ENCODE assay signal across 8 cellular contexts in the genomic region with DNA sequence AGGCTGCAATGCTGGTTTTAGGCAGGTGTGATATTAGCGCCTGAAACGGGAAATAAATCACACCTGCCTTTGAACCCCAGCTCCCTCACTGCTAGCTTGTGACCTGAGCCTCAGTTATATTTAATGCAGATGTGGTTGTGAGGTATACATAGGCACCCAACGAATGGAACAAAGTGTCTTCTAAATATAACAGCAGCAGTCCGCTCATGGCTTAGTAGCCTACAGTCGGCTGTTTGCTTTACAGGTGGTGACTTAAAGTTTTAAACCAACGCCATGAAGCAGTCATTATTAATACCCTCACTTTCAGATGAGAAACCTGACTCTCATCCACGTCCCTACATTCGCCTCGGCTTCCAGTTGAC. TPM values are rescaled to one million over a fixed set of nuclear protein-coding genes. Genes with fewer than 3 reads are reported as not detected.
DNase-seq lines count a peak whose midpoint lies in the region; ATAC-seq and TF ChIP-seq lines count a peak whose summit lies in the region.

No MANE protein-coding gene starts in this region.

- H3K4me3 ChIP-seq in HEK293 (ENCODE audit: low read depth, low read length) = peak overlapping the region; percentile 84
- H3K4me3 ChIP-seq in mononuclear cell (ENCODE audit: low read length) = peak overlapping the region; percentile 93

- no peaks in the 10 kb centered on the region for H3K9me3 ChIP-seq in HEK293 (ENCODE audit: control insufficient read depth, insufficient read depth, low read depth, low read length)
- no peaks in the 10 kb centered on the region for H3K9me3 ChIP-seq in mononuclear cell (ENCODE audit: low read depth, low read length)

- peak overlapping the region; percentile 53; the same call in 1 of the 2 replicates for H3K27ac ChIP-seq in HEK293 (ENCODE audit: extremely low read depth, low read depth, low read length)

- H3K36me3 ChIP-seq in HEK293 (ENCODE audit: control insufficient read depth in 2 of 2, insufficient read depth in 1 of 2, low read length in 2 of 2) = peaks cover 0 to 17% of the 10 kb centered on the region in 2 experiments; a peak in 1 of 3 replicates

- CTCF ChIA-PET in HEK293 (lab: Yijun Ruan, JAX) = interaction anchor here (5.7 kb wide), 1 partner anchor 18 kb away, joined by 67 read pairs; no protein-coding TSS in a partner anchor

- peaks cover 4% of the 10 kb centered on the region for H3K27me3 ChIP-seq in mononuclear cell (ENCODE audit: insufficient read depth, low read length)

- DNase-seq in NCI-H69 (lab: John Stamatoyannopoulos, UW) = peak; percentile 51
- DNase-seq in dermis blood vessel endothelial cell = peak; percentile 34
- DNase-seq in kidney glomerular epithelial cell (lab: John Stamatoyannopoulos, UW) = no peak
- no peak for DNase-seq in stimulated activated naive CD4-positive, alpha-beta T cell treated with Interleukin-2 at 50 U/mL for 16 hours (lab: John Stamatoyannopoulos, UW)
- DNase-seq in SIG-M5 treated with dmso at 0.1 percent for 504 hours (lab: John Stamatoyannopoulos, UW; ENCODE audit: unreplicated experiment) = no peak

- no peak for TF ChIP-seq CTCF in HEK293 (tag by site-specific recombination; IDR thresholded peaks at IDR 0.05)

- POLR2A ChIA-PET in HEK293 (lab: Yijun Ruan, JAX) = interaction anchor here (1.1 to 2.0 kb wide), 4 partner anchors 8 to 384 kb away, joined by 3 to 15 read pairs (median 4); partner anchors contain the start of gene CTSV

- H3K4me1 ChIP-seq in HEK293 (ENCODE audit: control insufficient read depth, insufficient read depth, low read length) (no peaks in the 10 kb centered on the region), mononuclear cell (ENCODE audit: insufficient read depth, low read length) (peaks cover 28% of the 10 kb centered on the region)

- peak; percentile 41 for ATAC-seq in GM18511 (IDR thresholded peaks at IDR 0.05; ENCODE audit: unreplicated experiment)

TF ChIP-seq in HEK293, 187 proteins besides CTCF, POLR2A, EP300 and RAD21:
- TF ChIP-seq, protein P1, sequence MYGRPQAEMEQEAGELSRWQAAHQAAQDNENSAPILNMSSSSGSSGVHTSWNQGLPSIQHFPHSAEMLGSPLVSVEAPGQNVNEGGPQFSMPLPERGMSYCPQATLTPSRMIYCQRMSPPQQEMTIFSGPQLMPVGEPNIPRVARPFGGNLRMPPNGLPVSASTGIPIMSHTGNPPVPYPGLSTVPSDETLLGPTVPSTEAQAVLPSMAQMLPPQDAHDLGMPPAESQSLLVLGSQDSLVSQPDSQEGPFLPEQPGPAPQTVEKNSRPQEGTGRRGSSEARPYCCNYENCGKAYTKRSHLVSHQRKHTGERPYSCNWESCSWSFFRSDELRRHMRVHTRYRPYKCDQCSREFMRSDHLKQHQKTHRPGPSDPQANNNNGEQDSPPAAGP (tag by site-specific recombination; IDR thresholded peaks at IDR 0.05) = no peak
- no peak for TF ChIP-seq ZBTB26 (tag by site-specific recombination; optimal IDR thresholded peaks at IDR 0.05)
- no peak for TF ChIP-seq ZNF571 (tag by site-specific recombination; IDR thresholded peaks at IDR 0.05)
- no peak for TF ChIP-seq YY1 (tag by site-specific recombination; IDR thresholded peaks at IDR 0.05)

RNA-seq across cellular contexts. Expression of gene ZNF782, which starts 0.6 kb away (rescaled TPM):
- total RNA-seq in dermis blood vessel endothelial cell = 2.9 and 3.7 TPM in 2 replicates
- 5.9 TPM for total RNA-seq in mononuclear cell

Comparison
In these comparisons a context has a peak if more than half of its experiments do, and no peak if none do; other contexts are left out.
1. DNase-seq: peak in NCI-H69 (single experiment) and dermis blood vessel endothelial cell (single experiment); none in kidney glomerular epithelial cell (single experiment), stimulated activated naive CD4-positive, alpha-beta T cell treated with Interleukin-2 at 50 U/mL for 16 hours (single experiment) and SIG-M5 treated with dmso at 0.1 percent for 504 hours (single experiment).